19 cellular contexts compared by ENCODE assay signal in genomic region chr2:9981646-9982045, GRCh38.
"Had no signal": no experiment of that assay in that cellular context is flagged by ENCODE, and none has a peak within 500 bp of the region (broad histone marks: within the 10 kb centered on the region; RNA-seq: fewer than 3 reads in every experiment).

No MANE protein-coding gene starts in this region.

- ATAC-seq: activated CD4-positive, CD25-positive, alpha-beta regulatory T cell treated with anti-CD3 and anti-CD28 coated beads, Interleukin-2, amount 50 U/mL, for 24 hours; activated CD8-positive, alpha-beta T cell treated with anti-CD3 and anti-CD28 coated beads for 36 hours; activated T-cell treated with anti-CD3 and anti-CD28 coated beads, Interleukin-2, amount 50 U/mL, for 72 hours had no signal

- H3K4me3 ChIP-seq: Peyer's patch, SJSA1 had no signal

- H3K27ac ChIP-seq: Peyer's patch, SJSA1 had no signal

- H3K27me3 ChIP-seq: Peyer's patch, SJSA1 had no signal

- H3K36me3 ChIP-seq: Peyer's patch, SJSA1 had no signal

- DNase-seq: activated CD4-positive, alpha-beta T cell treated with anti-CD3 and anti-CD28 coated beads for 4 hours; activated CD8-positive, alpha-beta memory T cell treated with anti-CD3 and anti-CD28 coated beads, Interleukin-2, amount 50 U/mL, for 4 hours; activated CD8-positive, alpha-beta T cell treated with anti-CD3 and anti-CD28 coated beads for 36 hours; activated gamma-delta T cell treated with Interleukin-2 at 50 U/mL for 16 hours; activated naive CD4-positive, alpha-beta T cell treated with anti-CD3 and anti-CD28 coated beads, Interleukin-2, amount 10 ng/mL, durations not matched to agents 7 days and 5 days; activated naive CD8-positive, alpha-beta T cell treated with anti-CD3 and anti-CD28 coated beads for 36 hours; activated T-cell treated with anti-CD3 and anti-CD28 coated beads, Interleukin-2, amount 50 U/mL, for 72 hours; Kasumi-1; NCI-H1105 treated with DMSO at 0.1 percent for 48 hours; NCI-H1436 treated with DMSO at 0.1 percent for 48 hours; NCI-H187 treated with DMSO at 0.1 percent for 48 hours; NCI-H2081 treated with DMSO at 0.1 percent for 48 hours; NCI-H446; NCI-H524; Peyer's patch; SHP77; T-helper 1 cell had no signal

- H3K9me3 ChIP-seq: Peyer's patch, SJSA1 had no signal
